ENCODE assay signal across 32 cellular contexts in the genomic region with DNA sequence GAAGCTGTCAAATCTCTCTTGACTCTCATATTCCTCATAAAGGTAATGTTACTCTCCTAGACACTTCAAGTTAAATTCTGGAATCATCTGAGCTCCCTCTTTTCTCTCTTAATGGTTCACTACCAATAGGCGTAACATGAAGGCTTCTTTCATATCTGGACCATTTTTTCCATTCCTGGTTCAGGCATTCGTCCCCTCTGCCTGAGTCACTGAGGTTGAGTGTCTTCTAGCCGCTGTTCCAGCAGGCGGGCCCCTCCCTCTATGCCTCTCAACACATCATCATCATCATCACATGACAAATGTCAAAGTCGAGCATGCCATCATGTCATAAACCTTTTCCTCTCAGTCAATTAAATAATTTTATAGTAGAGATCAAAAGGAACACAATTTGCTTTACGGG.
A peak's percentile ranks its signal among the peaks of the same experiment; 100 is the strongest.
DNase-seq lines count a peak whose midpoint lies in the region; ATAC-seq and TF ChIP-seq lines count a peak whose summit lies in the region.
"Had no signal": no experiment of that assay in that cellular context is flagged by ENCODE, and none has a peak within 500 bp of the region (broad histone marks: within the 10 kb centered on the region; RNA-seq: fewer than 3 reads in every experiment).

No MANE protein-coding gene starts in this region.

- ATAC-seq in activated CD8-positive, alpha-beta memory T cell treated with anti-CD3 and anti-CD28 coated beads, Interleukin-2, amount 10 ng/mL, durations not matched to agents 7 days and 5 days = no peak
- ATAC-seq in psoas muscle = no peak
- ATAC-seq: activated CD8-positive, alpha-beta T cell treated with anti-CD3 and anti-CD28 coated beads for 36 hours; right lobe of liver had no signal

- H3K4me1 ChIP-seq in psoas muscle (peaks cover 28% of the 10 kb centered on the region), tibial nerve (peaks cover 0 to 47% (median 7%) of the 10 kb centered on the region in 4 donors)
- H3K4me1 ChIP-seq: BE2C had no signal

- H3K4me3 Mint-ChIP-seq in activated CD8-positive, alpha-beta memory T cell treated with anti-CD3 and anti-CD28 coated beads, Interleukin-2, amount 10 ng/mL, durations not matched to agents 7 days and 5 days = no peak overlapping the region
- H3K4me3 Mint-ChIP-seq: activated CD8-positive, alpha-beta T cell treated with anti-CD3 and anti-CD28 coated beads for 36 hours; H9 had no signal

- H3K36me3 ChIP-seq in psoas muscle (ENCODE audit: insufficient read depth in 1 of 2, low read depth in 1 of 2) (no peaks in the 10 kb centered on the region), tibial nerve (no peaks in the 10 kb centered on the region)
- H3K36me3 ChIP-seq: BE2C, cardiac muscle cell, neutrophil, right lobe of liver had no signal

- H3K27me3 ChIP-seq in psoas muscle (ENCODE audit: insufficient read depth in 3 of 3, low read length in 2 of 3) = no peaks in the 10 kb centered on the region
- H3K27me3 ChIP-seq in tibial nerve = no peaks in the 10 kb centered on the region
- H3K27me3 ChIP-seq: BE2C, right lobe of liver, SJSA1, testis had no signal

- intact Hi-C loops in psoas muscle (cut with DNase I) = loop anchor here in 1 of 2 donors (5.0 kb wide), 1 partner anchor 202 kb away; a partner anchor contains a TSS

- peaks cover 56% of the 10 kb centered on the region for H3K4me1 Mint-ChIP-seq in activated CD8-positive, alpha-beta memory T cell treated with anti-CD3 and anti-CD28 coated beads, Interleukin-2, amount 10 ng/mL, durations not matched to agents 7 days and 5 days

- peak overlapping the region; percentile 10 for H3K27ac ChIP-seq in substantia nigra (ENCODE audit: low read depth, low read length, poor library complexity, severe bottlenecking)
- no peak overlapping the region for H3K27ac ChIP-seq in psoas muscle
- H3K27ac ChIP-seq in tibial nerve = no peak overlapping the region
- H3K27ac ChIP-seq: cardiac muscle cell, epithelial cell of prostate, HL-60, KMS-11, neutrophil, right lobe of liver, RWPE1, testis had no signal

- TF ChIP-seq EP300 in tibial nerve (IDR thresholded peaks at IDR 0.05) = no peak

- H3K4me3 ChIP-seq in psoas muscle (no peak overlapping the region), tibial nerve (no peak overlapping the region)
- H3K4me3 ChIP-seq: cardiac muscle cell, right lobe of liver, SJSA1, testis had no signal

- TF ChIP-seq POLR2A in erythroblast (IDR thresholded peaks at IDR 0.05; ENCODE audit: low read length) (no peak), tibial nerve (IDR thresholded peaks at IDR 0.05) (no peak)

- no peaks in the 10 kb centered on the region for H3K9me3 ChIP-seq in psoas muscle
- no peaks in the 10 kb centered on the region for H3K9me3 ChIP-seq in tibial nerve
- H3K9me3 ChIP-seq: BE2C, neutrophil, right lobe of liver, SJSA1, testis had no signal

- 91 to 96% (median 94%) methylated on average over 6 of the region's 6 CpGs for WGBS in psoas muscle, 3 donors
- WGBS in tibial nerve, 2 donors = 91 to 94% methylated on average over 6 of the region's 6 CpGs

- H3K27ac Mint-ChIP-seq in activated CD8-positive, alpha-beta memory T cell treated with anti-CD3 and anti-CD28 coated beads, Interleukin-2, amount 10 ng/mL, durations not matched to agents 7 days and 5 days = peak overlapping the region; percentile 10
- H3K27ac Mint-ChIP-seq: activated CD8-positive, alpha-beta T cell treated with anti-CD3 and anti-CD28 coated beads for 36 hours; H9; progenitor cell of endocrine pancreas had no signal

- TF ChIP-seq CTCF in psoas muscle (IDR thresholded peaks at IDR 0.05) = no peak
- TF ChIP-seq CTCF in tibial nerve (IDR thresholded peaks at IDR 0.05) = no peak

- peaks cover 13% of the 10 kb centered on the region for H3K36me3 Mint-ChIP-seq in activated CD8-positive, alpha-beta memory T cell treated with anti-CD3 and anti-CD28 coated beads, Interleukin-2, amount 10 ng/mL, durations not matched to agents 7 days and 5 days

- CTCF ChIA-PET in activated CD8-positive, alpha-beta memory T cell treated with anti-CD3 and anti-CD28 coated beads, Interleukin-2, amount 10 ng/mL, durations not matched to agents 7 days and 5 days (lab: Charles Lee) = interaction anchor here (1.0 to 3.3 kb wide), 14 partner anchors 9 to 215 kb away, joined by 3 to 11 read pairs (median 4); no protein-coding TSS in a partner anchor

- no peak for DNase-seq in activated CD8-positive, alpha-beta memory T cell treated with anti-CD3 and anti-CD28 coated beads, Interleukin-2, amount 10 ng/mL, durations not matched to agents 7 days and 5 days
- no peak for DNase-seq in activated CD8-positive, alpha-beta memory T cell treated with anti-CD3 and anti-CD28 coated beads, Interleukin-2, amount 50 U/mL, for 4 hours
- DNase-seq in LoVo (ENCODE audit: low spot score) = peak; percentile 7
- peak; percentile 29 to 59 for DNase-seq in erythroblast (lab: John Stamatoyannopoulos, UW)
- DNase-seq in substantia nigra (lab: John Stamatoyannopoulos, UW) = peak in 1 of 49 donors; percentile 8
- DNase-seq in psoas muscle = no peak
- DNase-seq in tibial nerve (ENCODE audit: low spot score in 2 of 2) = no peak
- DNase-seq: activated CD4-positive, CD25-positive, alpha-beta regulatory T cell; activated CD8-positive, alpha-beta T cell treated with anti-CD3 and anti-CD28 coated beads for 36 hours; activated effector memory CD4-positive, alpha-beta T cell treated with anti-CD3 and anti-CD28 coated beads, Interleukin-2, amount 50 U/mL, for 16 hours; activated T-cell treated with anti-CD3 and anti-CD28 coated beads for 4 hours; BE2C; DMS153; effector CD8-positive, alpha-beta T cell; H9; MM.1S; NCI-H1105 treated with DMSO at 0.1 percent for 48 hours; NCI-H187 treated with DMSO at 0.1 percent for 48 hours; NCI-H2171; NCI-H510A; right lobe of liver; stimulated activated CD4-positive, alpha-beta T cell treated with anti-CD3 and anti-CD28 coated beads, Interleukin-12 subunit alpha, Interleukin-12 subunit beta, amount 100 ng/mL, for 4 hours; stimulated activated CD4-positive, alpha-beta T cell treated with anti-CD3 and anti-CD28 coated beads, Interleukin-4, amount 100 ng/mL, for 24 hours; testis had no signal

- H3K9me3 Mint-ChIP-seq in activated CD8-positive, alpha-beta memory T cell treated with anti-CD3 and anti-CD28 coated beads, Interleukin-2, amount 10 ng/mL, durations not matched to agents 7 days and 5 days (ENCODE audit: low read depth) = no peaks in the 10 kb centered on the region
- H3K9me3 Mint-ChIP-seq: activated CD8-positive, alpha-beta T cell treated with anti-CD3 and anti-CD28 coated beads for 36 hours; H9 had no signal

- H3K27me3 Mint-ChIP-seq in activated CD8-positive, alpha-beta memory T cell treated with anti-CD3 and anti-CD28 coated beads, Interleukin-2, amount 10 ng/mL, durations not matched to agents 7 days and 5 days = no peaks in the 10 kb centered on the region
- H3K27me3 Mint-ChIP-seq: activated CD8-positive, alpha-beta T cell treated with anti-CD3 and anti-CD28 coated beads for 36 hours had no signal

Comparison
In these comparisons a context has a peak if more than half of its experiments do, and no peak if none do; other contexts are left out.
1. DNase-seq: peak in LoVo (single experiment) and erythroblast (2 of 2); none in activated CD8-positive, alpha-beta memory T cell treated with anti-CD3 and anti-CD28 coated beads, Interleukin-2, amount 10 ng/mL, durations not matched to agents 7 days and 5 days (single experiment), activated CD8-positive, alpha-beta memory T cell treated with anti-CD3 and anti-CD28 coated beads, Interleukin-2, amount 50 U/mL, for 4 hours (single experiment), psoas muscle (0 of 2) and tibial nerve (0 of 2).